Comparison of ENCODE assay signal across 18 cellular contexts in the genomic region with DNA sequence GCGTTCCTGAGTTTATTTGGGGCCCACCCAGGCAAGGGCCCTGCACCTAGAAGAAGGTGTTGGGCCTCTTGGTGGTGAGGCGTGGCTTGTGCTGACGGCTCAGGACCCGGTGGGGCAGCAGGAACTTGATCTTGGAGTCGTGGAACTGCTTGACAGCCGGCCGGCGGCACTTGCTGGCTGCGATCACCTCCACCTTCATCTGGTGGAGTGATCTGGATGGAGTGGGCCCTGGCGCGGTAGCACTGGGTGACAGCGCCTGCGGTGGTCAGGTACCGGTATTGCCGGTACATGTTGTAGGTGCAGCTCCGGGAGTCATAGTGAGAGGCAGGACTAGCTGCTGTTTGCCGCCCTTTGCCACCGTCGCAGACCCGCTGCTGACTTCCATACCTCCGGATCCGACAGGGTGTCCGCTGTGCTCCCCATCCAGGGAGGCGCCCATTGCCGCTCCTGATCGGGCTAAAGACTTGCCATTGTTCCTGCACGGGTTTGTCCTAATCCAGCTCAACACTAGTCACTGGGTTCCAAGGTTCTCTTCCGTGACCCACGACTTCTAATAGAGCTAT.
"Had no signal": no experiment of that assay in that cellular context is flagged by ENCODE, and none has a peak within 500 bp of the region (broad histone marks: within the 10 kb centered on the region; RNA-seq: fewer than 3 reads in every experiment).

No MANE protein-coding gene starts in this region.

- H3K9me3 ChIP-seq: sigmoid colon, stomach, upper lobe of left lung, vagina had no signal

- ATAC-seq: naive thymus-derived CD4-positive, alpha-beta T cell had no signal

- H3K4me3 ChIP-seq: hepatocyte, sigmoid colon, skin epidermis, stomach, upper lobe of left lung, vagina had no signal

- H3K36me3 ChIP-seq: sigmoid colon, stomach, upper lobe of left lung, vagina had no signal

- H3K4me3 Mint-ChIP-seq: dendritic cell treated with granulocyte-macrophage colony-stimulating factor and Interleukin-4, amounts not matched to agents 40 ng/mL and 50 ng/mL, for 4 days; naive thymus-derived CD4-positive, alpha-beta T cell; nephron progenitor cell had no signal

- H3K27me3 ChIP-seq: hepatocyte, sigmoid colon, stomach, upper lobe of left lung, vagina had no signal

- H2AFZ ChIP-seq: hepatocyte had no signal

- H3K27ac ChIP-seq: hepatocyte, sigmoid colon, skin epidermis, stomach, upper lobe of left lung, vagina had no signal

- DNase-seq: foreskin melanocyte; head of caudate nucleus; kidney glomerular epithelial cell; mesendoderm; naive thymus-derived CD4-positive, alpha-beta T cell; nephron progenitor cell; posterior cingulate gyrus; sigmoid colon; stimulated activated CD4-positive, alpha-beta T cell treated with anti-CD3 and anti-CD28 coated beads, Interleukin-2, amount 100 ng/mL, for 24 hours; stimulated activated CD4-positive, alpha-beta T cell treated with anti-CD3 and anti-CD28 coated beads, Interleukin-4, amount 100 ng/mL, for 4 hours; stimulated activated naive CD4-positive, alpha-beta T cell; stomach; substantia nigra had no signal

- H3K9me3 Mint-ChIP-seq: dendritic cell treated with granulocyte-macrophage colony-stimulating factor and Interleukin-4, amounts not matched to agents 40 ng/mL and 50 ng/mL, for 4 days had no signal

- H3K4me2 ChIP-seq: hepatocyte had no signal

- H3K79me2 ChIP-seq: hepatocyte had no signal

- H3K27me3 Mint-ChIP-seq: dendritic cell treated with granulocyte-macrophage colony-stimulating factor and Interleukin-4, amounts not matched to agents 40 ng/mL and 50 ng/mL, for 4 days had no signal

- H3K4me1 Mint-ChIP-seq: nephron progenitor cell had no signal

- H3K27ac Mint-ChIP-seq: dendritic cell treated with granulocyte-macrophage colony-stimulating factor and Interleukin-4, amounts not matched to agents 40 ng/mL and 50 ng/mL, for 4 days; nephron progenitor cell had no signal

- H3K4me1 ChIP-seq: sigmoid colon, stomach, vagina had no signal
